In the genomic region with DNA sequence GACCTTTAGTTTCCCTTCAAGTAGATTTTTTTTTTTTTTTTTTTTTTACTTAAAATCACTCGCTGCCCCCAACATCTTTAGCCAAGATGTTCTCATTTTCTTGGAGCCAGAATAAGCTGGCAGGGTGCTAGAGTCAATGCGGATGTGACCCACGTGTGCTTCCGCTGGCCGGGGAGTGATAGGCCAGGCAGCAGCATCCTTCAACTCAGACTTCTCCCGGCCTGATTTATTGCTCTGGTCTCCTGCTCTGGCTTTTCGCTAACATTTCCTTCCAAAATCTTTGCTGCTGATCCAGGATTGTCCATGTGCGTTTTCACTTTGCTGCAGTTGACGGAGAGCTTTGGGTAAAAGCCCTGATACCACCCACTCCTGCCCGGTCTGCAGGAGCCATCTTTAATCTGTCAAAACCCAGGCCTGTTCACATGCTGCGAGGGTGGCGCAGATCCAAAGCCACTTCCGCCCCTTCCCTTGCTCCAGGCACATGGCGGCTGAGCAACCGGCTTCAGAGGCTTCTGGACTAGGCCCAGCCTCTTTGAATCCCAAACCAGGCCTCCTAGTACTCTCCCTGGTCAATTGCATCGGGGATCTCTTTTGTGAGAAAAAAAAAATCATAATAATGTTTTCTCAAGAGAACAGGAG, we compare ENCODE assay signal across 1 cellular context.
TF ChIP-seq lines count a peak whose summit lies in the region.

No MANE protein-coding gene starts in this region.

TF ChIP-seq in HepG2, 621 proteins besides CTCF, POLR2A, EP300 and RAD21 (continued from another document):
- no peak for TF ChIP-seq KAT8 (CRISPR knock-in tag; IDR thresholded peaks at IDR 0.05)
- no peak for TF ChIP-seq ZNF230 (CRISPR knock-in tag; IDR thresholded peaks at IDR 0.05)
- TF ChIP-seq JUNB (CRISPR knock-in tag; IDR thresholded peaks at IDR 0.05; ENCODE audit: borderline replicate concordance) = no peak
- no peak for TF ChIP-seq CBX5 (CRISPR knock-in tag; IDR thresholded peaks at IDR 0.05; ENCODE audit: borderline replicate concordance)
- no peak for TF ChIP-seq CAMTA2 (CRISPR knock-in tag; IDR thresholded peaks at IDR 0.05; ENCODE audit: borderline replicate concordance)
- TF ChIP-seq ELF1 (CRISPR knock-in tag; IDR thresholded peaks at IDR 0.05) = no peak
- no peak for TF ChIP-seq ZNF274 (CRISPR knock-in tag; IDR thresholded peaks at IDR 0.05)
- no peak for TF ChIP-seq ZFY (CRISPR knock-in tag; IDR thresholded peaks at IDR 0.05)
- no peak for TF ChIP-seq ZNF317 (CRISPR knock-in tag; IDR thresholded peaks at IDR 0.05)
- no peak for TF ChIP-seq IKZF4 (CRISPR knock-in tag; IDR thresholded peaks at IDR 0.05; ENCODE audit: borderline replicate concordance, low read depth, not compliant biosample characterization)
- TF ChIP-seq ZNF20 (CRISPR knock-in tag; IDR thresholded peaks at IDR 0.05) = no peak
- no peak for TF ChIP-seq CREB3 (CRISPR knock-in tag; IDR thresholded peaks at IDR 0.05)
- TF ChIP-seq, protein P1, sequence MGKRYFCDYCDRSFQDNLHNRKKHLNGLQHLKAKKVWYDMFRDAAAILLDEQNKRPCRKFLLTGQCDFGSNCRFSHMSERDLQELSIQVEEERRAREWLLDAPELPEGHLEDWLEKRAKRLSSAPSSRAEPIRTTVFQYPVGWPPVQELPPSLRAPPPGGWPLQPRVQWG (CRISPR knock-in tag; IDR thresholded peaks at IDR 0.05; ENCODE audit: borderline replicate concordance, low read depth) = no peak
- no peak for TF ChIP-seq DPF2 (CRISPR knock-in tag; IDR thresholded peaks at IDR 0.05; ENCODE audit: borderline replicate concordance, low read depth)
- TF ChIP-seq MBD4 (IDR thresholded peaks at IDR 0.05; ENCODE audit: borderline replicate concordance, low read length) = no peak
- no peak for TF ChIP-seq ZBTB33 (CRISPR knock-in tag; IDR thresholded peaks at IDR 0.05)
- TF ChIP-seq ZNF33A (CRISPR knock-in tag; IDR thresholded peaks at IDR 0.05; ENCODE audit: borderline replicate concordance) = no peak
